Comparison of ENCODE assay signal across 8 cellular contexts in genomic region chrX:53684415-53685192, GRCh38. TPM values are rescaled to one million over a fixed set of nuclear protein-coding genes. Genes with fewer than 3 reads are reported as not detected.
A peak's percentile ranks its signal among the peaks of the same experiment; 100 is the strongest.
DNase-seq lines count a peak whose midpoint lies in the region; ATAC-seq and TF ChIP-seq lines count a peak whose summit lies in the region.

No MANE protein-coding gene starts in this region.

- DNase-seq in NCI-H1092 treated with DMSO at 0.1 percent for 48 hours (lab: John Stamatoyannopoulos, UW), result peak; percentile 73
- DNase-seq in NCI-H1092 (lab: John Stamatoyannopoulos, UW), result no peak
- DNase-seq in ascending aorta (ENCODE audit: low spot score in 2 of 2), result no peak
- DNase-seq in lower lobe of right lung, result peak; percentile 92
- no peak for DNase-seq in vagina (ENCODE audit: extremely low spot score in 2 of 2)
- no peak for DNase-seq in hepatic stellate cell (ENCODE audit: low spot score)
- DNase-seq in activated effector memory CD4-positive, alpha-beta T cell treated with anti-CD3 and anti-CD28 coated beads, Interleukin-2, amount 50 U/mL, for 16 hours, result no peak

- no peaks in the 10 kb centered on the region for H3K27me3 ChIP-seq in HUES48 (ENCODE audit: control insufficient read depth, insufficient read depth, low read length)
- no peaks in the 10 kb centered on the region for H3K27me3 ChIP-seq in ascending aorta
- no peaks in the 10 kb centered on the region for H3K27me3 ChIP-seq in lower lobe of right lung (ENCODE audit: low read depth)
- H3K27me3 ChIP-seq in vagina, result no peaks in the 10 kb centered on the region

- H3K27ac ChIP-seq in HUES48 (ENCODE audit: low read depth, low read length), result peak overlapping the region; percentile 97
- peak overlapping the region; percentile 31 to 50 for H3K27ac ChIP-seq in ascending aorta
- H3K27ac ChIP-seq in lower lobe of right lung, result peak overlapping the region; percentile 88
- H3K27ac ChIP-seq in vagina, result peak overlapping the region; percentile 78

- intact Hi-C loops in ascending aorta (cut with DNase I), result loop anchor here (2.0 to 10.0 kb wide), 9 partner anchors 63 to 1320 kb away; partner anchors contain the start of genes APEX2, FAM120C, MAGED2 and RIBC1
- intact Hi-C loops in lower lobe of right lung (cut with DNase I), result no loop called here
- intact Hi-C loops in vagina (cut with DNase I), result no loop called here

- H3K4me3 ChIP-seq in HUES48 (ENCODE audit: low read depth, low read length), result peak overlapping the region; percentile 91
- peak overlapping the region; percentile 11 to 71 for H3K4me3 ChIP-seq in ascending aorta
- H3K4me3 ChIP-seq in lower lobe of right lung, result peak overlapping the region; percentile 64
- H3K4me3 ChIP-seq in vagina, result peak overlapping the region; percentile 40 to 55

- H3K36me3 ChIP-seq in HUES48 (ENCODE audit: control insufficient read depth, insufficient read depth, low read length) (peaks cover 21% of the 10 kb centered on the region), ascending aorta (no peaks in the 10 kb centered on the region), lower lobe of right lung (peaks cover 10% of the 10 kb centered on the region), vagina (no peaks in the 10 kb centered on the region)

- no peak for ATAC-seq in lower lobe of right lung

- H3K4me1 ChIP-seq in HUES48 (ENCODE audit: control insufficient read depth, insufficient read depth, low read length) (no peaks in the 10 kb centered on the region), ascending aorta (no peaks in the 10 kb centered on the region), lower lobe of right lung (peaks cover 29% of the 10 kb centered on the region), vagina (no peaks in the 10 kb centered on the region)

- peak overlapping the region; percentile 85 for H3K9ac ChIP-seq in HUES48 (ENCODE audit: low read depth, low read length)

- peaks cover 26% of the 10 kb centered on the region for H3K9me3 ChIP-seq in HUES48 (ENCODE audit: control insufficient read depth, insufficient read depth, low read length)
- H3K9me3 ChIP-seq in ascending aorta, result no peaks in the 10 kb centered on the region
- no peaks in the 10 kb centered on the region for H3K9me3 ChIP-seq in lower lobe of right lung
- no peaks in the 10 kb centered on the region for H3K9me3 ChIP-seq in vagina

- TF ChIP-seq CTCF in ascending aorta (IDR thresholded peaks at IDR 0.05) (no peak), lower lobe of right lung (IDR thresholded peaks at IDR 0.05) (no peak), vagina (IDR thresholded peaks at IDR 0.05) (no peak)

- TF ChIP-seq POLR2A in vagina (IDR thresholded peaks at IDR 0.05), result no peak

RNA-seq across cellular contexts. Expression of gene HUWE1, which starts 1.9 kb away (rescaled TPM):
- 135 TPM for total RNA-seq in ascending aorta
- total RNA-seq in lower lobe of right lung, result 162 TPM
- 120 TPM for total RNA-seq in vagina

Comparison
In these comparisons a context has a peak if more than half of its experiments do, and no peak if none do; other contexts are left out.
1. DNase-seq: peak in NCI-H1092 treated with DMSO at 0.1 percent for 48 hours (single experiment) and lower lobe of right lung (single experiment); none in NCI-H1092 (single experiment), ascending aorta (0 of 2), vagina (0 of 2), hepatic stellate cell (single experiment) and activated effector memory CD4-positive, alpha-beta T cell treated with anti-CD3 and anti-CD28 coated beads, Interleukin-2, amount 50 U/mL, for 16 hours (single experiment).
2. H3K27ac ChIP-seq: peak in every context shown above with its lines; median percentile 97 in HUES48; 88 in lower lobe of right lung; 78 in vagina; 40 in ascending aorta.
3. H3K4me3 ChIP-seq: peak in every context shown above with its lines; median percentile 91 in HUES48; 64 in lower lobe of right lung; 48 in vagina; 41 in ascending aorta.